2 cellular contexts compared by ENCODE assay signal in the genomic region with DNA sequence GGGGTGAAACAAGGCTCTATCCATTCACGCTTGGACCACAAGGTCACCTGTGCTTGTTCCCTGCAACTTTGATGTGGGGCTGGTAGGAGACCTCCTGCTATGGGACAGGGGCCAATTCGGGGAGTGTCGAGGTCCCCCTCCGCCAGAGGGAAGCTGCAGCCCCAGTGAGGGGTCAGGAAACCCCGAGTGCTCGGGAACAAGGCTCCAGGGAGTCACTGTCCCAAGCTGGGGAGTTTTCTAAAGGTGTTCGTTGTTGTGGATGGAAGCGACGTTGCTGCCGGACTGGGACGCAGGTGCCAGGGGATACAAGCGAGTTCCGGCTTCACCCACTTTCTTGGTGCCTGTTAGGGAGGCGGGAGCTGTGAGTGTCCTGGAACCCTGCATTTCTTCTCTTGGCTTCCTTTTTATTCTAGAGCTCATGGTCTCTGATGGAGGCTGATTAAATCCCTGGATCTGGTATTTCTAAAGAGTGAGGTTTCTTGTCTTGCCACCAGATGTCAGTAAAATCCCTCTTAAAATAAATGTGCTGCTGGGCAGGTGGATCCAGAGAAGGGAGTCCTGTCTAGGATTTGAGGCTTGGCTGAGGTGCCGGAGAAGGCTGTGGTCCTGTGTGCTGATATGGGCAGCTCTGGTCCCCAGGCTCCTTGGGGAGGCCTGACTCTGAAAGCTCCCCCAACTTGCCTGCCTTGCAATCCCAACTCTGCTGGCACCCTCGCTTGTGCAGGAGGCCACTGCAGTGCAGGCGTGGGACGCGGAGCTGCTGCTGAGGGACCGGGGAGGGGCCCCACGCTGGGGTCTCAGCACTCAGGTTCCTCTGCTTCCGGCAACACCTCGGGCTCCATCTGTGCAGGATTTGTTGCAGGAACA.
A peak's percentile ranks its signal among the peaks of the same experiment; 100 is the strongest.
TF ChIP-seq lines count a peak whose summit lies in the region.

No MANE protein-coding gene starts in this region.

TF ChIP-seq in IMR-90, 13 proteins besides CTCF, POLR2A, EP300 and RAD21:
- TF ChIP-seq MAZ (IDR thresholded peaks at IDR 0.05; ENCODE audit: borderline replicate concordance, low read depth, low read length) (no peak), MXI1 (IDR thresholded peaks at IDR 0.05; ENCODE audit: borderline replicate concordance, low read depth, low read length) (no peak), SMC3 (IDR thresholded peaks at IDR 0.05; ENCODE audit: low read depth, low read length) (peak; percentile 56), RCOR1 (IDR thresholded peaks at IDR 0.05; ENCODE audit: insufficient replicate concordance, low read length) (no peak), BHLHE40 (IDR thresholded peaks at IDR 0.05; ENCODE audit: low read depth, low read length) (no peak), USF2 (IDR thresholded peaks at IDR 0.05; ENCODE audit: low read depth, low read length) (no peak), CHD1 (IDR thresholded peaks at IDR 0.05; ENCODE audit: low read depth, low read length) (no peak)
- TF ChIP-seq, protein P1, sequence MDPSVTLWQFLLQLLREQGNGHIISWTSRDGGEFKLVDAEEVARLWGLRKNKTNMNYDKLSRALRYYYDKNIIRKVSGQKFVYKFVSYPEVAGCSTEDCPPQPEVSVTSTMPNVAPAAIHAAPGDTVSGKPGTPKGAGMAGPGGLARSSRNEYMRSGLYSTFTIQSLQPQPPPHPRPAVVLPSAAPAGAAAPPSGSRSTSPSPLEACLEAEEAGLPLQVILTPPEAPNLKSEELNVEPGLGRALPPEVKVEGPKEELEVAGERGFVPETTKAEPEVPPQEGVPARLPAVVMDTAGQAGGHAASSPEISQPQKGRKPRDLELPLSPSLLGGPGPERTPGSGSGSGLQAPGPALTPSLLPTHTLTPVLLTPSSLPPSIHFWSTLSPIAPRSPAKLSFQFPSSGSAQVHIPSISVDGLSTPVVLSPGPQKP (IDR thresholded peaks at IDR 0.05; ENCODE audit: borderline replicate concordance, low read depth, low read length), result no peak

TF ChIP-seq in endothelial cell of umbilical vein, 7 proteins besides CTCF, POLR2A, EP300 and RAD21:
- TF ChIP-seq MAX (IDR thresholded peaks at IDR 0.05; ENCODE audit: insufficient read depth, insufficient read length) (no peak), EZH2 (IDR thresholded peaks at IDR 0.05; ENCODE audit: borderline replicate concordance, low read depth, low read length, severe bottlenecking) (no peak), GATA2 (IDR thresholded peaks at IDR 0.05; ENCODE audit: insufficient read depth, insufficient read length, low read depth, low read length) (no peak), POLR2AphosphoS5 (IDR thresholded peaks at IDR 0.05; ENCODE audit: insufficient read depth, low read depth, low read length) (no peak), JUN (IDR thresholded peaks at IDR 0.05; ENCODE audit: borderline replicate concordance, insufficient read depth, insufficient read length, low read depth) (no peak), FOS (IDR thresholded peaks at IDR 0.05; ENCODE audit: borderline replicate concordance, insufficient read depth, low read length) (no peak), MYC (IDR thresholded peaks at IDR 0.05; ENCODE audit: low read depth, low read length) (no peak)
TF ChIP-seq in endothelial cell of umbilical vein: peak in this region for 0.
